In genomic region chr12:111673503-111673902, GRCh38 we compare ENCODE assay signal across 9 cellular contexts. TPM values are rescaled to one million over a fixed set of nuclear protein-coding genes. Genes with fewer than 3 reads are reported as not detected.
DNase-seq lines count a peak whose midpoint lies in the region; ATAC-seq, FAIRE-seq and TF ChIP-seq lines count a peak whose summit lies in the region.
"Had no signal": no experiment of that assay in that cellular context is flagged by ENCODE, and none has a peak within 500 bp of the region (broad histone marks: within the 10 kb centered on the region; RNA-seq: fewer than 3 reads in every experiment).

No MANE protein-coding gene starts in this region.

- no peak overlapping the region for H3K27ac ChIP-seq in DND-41 (ENCODE audit: low read length)
- H3K27ac ChIP-seq in KMS-11, result no peak overlapping the region
- H3K27ac ChIP-seq in brain microvascular endothelial cell, result no peak overlapping the region

- H3K27me3 ChIP-seq in DND-41 (ENCODE audit: insufficient read depth, low read length, poor library complexity) (no peaks in the 10 kb centered on the region), KMS-11 (ENCODE audit: insufficient read depth, low read depth) (no peaks in the 10 kb centered on the region), brain microvascular endothelial cell (replicated peaks) (no peaks in the 10 kb centered on the region)

- no peak for TF ChIP-seq POLR2A in GM12892 (IDR thresholded peaks at IDR 0.05; ENCODE audit: low read depth, low read length)

- H3K79me2 ChIP-seq in DND-41 (ENCODE audit: insufficient read depth, low read length) (peaks cover 3% of the 10 kb centered on the region; the same call in 1 of the 2 replicates), KMS-11 (ENCODE audit: insufficient read depth, low read depth) (no peaks in the 10 kb centered on the region)

- FAIRE-seq in GM12892 (lab: Jason Lieb, UNC), result no peak

- H3K9ac ChIP-seq in DND-41 (ENCODE audit: low read depth, low read length), result no peak overlapping the region
- H3K9ac ChIP-seq in KMS-11, result no peak overlapping the region

- peak; percentile 46 for TF ChIP-seq CTCF in DND-41 (IDR thresholded peaks at IDR 0.05; ENCODE audit: borderline replicate concordance, extremely low read depth, low read length, poor library complexity, severe bottlenecking)
- peak; percentile 38; the same call in 1 of the 2 replicates for TF ChIP-seq CTCF in KMS-11 (conservative IDR thresholded peaks at IDR 0.05; ENCODE audit: low read depth, low read length)
- TF ChIP-seq CTCF in brain microvascular endothelial cell (IDR thresholded peaks at IDR 0.05; ENCODE audit: low read depth, low read length, missing control alignments), result peak; percentile 68

- in situ Hi-C loops in brain microvascular endothelial cell (cut with HindIII; ENCODE audit: low pct_ligation_motif_present, low sequenced_read_pairs), result no loop called here

- peaks cover 82% of the 10 kb centered on the region for H3K36me3 ChIP-seq in DND-41 (ENCODE audit: insufficient read depth, low read length)
- no peaks in the 10 kb centered on the region for H3K36me3 ChIP-seq in KMS-11 (ENCODE audit: insufficient read depth)
- peaks cover 46% of the 10 kb centered on the region for H3K36me3 ChIP-seq in brain microvascular endothelial cell (replicated peaks)

- no peaks in the 10 kb centered on the region for H3K4me1 ChIP-seq in DND-41 (ENCODE audit: insufficient read depth, low read length)
- H3K4me1 ChIP-seq in KMS-11 (ENCODE audit: low read depth, poor library complexity, severe bottlenecking), result peaks cover 7% of the 10 kb centered on the region

- no peaks in the 10 kb centered on the region for H4K20me1 ChIP-seq in DND-41 (ENCODE audit: insufficient read depth, low read length)
- no peaks in the 10 kb centered on the region for H4K20me1 ChIP-seq in KMS-11 (ENCODE audit: insufficient read depth)

- no peak overlapping the region for H2AFZ ChIP-seq in DND-41 (ENCODE audit: low read depth, low read length)
- no peak overlapping the region for H2AFZ ChIP-seq in KMS-11 (ENCODE audit: low read depth)

- H3K4me2 ChIP-seq in DND-41 (ENCODE audit: insufficient read depth, low read length) (no peak overlapping the region), KMS-11 (no peak overlapping the region)

- no peak for ATAC-seq in DND-41 (ENCODE audit: insufficient read depth, low read depth)
- no peak for ATAC-seq in GM18867 (IDR thresholded peaks at IDR 0.05; ENCODE audit: unreplicated experiment)

- H3K9me3 ChIP-seq in DND-41 (ENCODE audit: insufficient read depth, low read length, severe bottlenecking), result no peaks in the 10 kb centered on the region

- H3K4me3 ChIP-seq in DND-41 (ENCODE audit: low read depth in 1 of 2, low read length in 2 of 2) (no peak overlapping the region), KMS-11 (IDR thresholded peaks at IDR 0.05; ENCODE audit: insufficient read depth, low read depth, low read length) (no peak overlapping the region), brain microvascular endothelial cell (ENCODE audit: low read depth, low read length) (no peak overlapping the region)

- DNase-seq in DND-41, result no peak
- peak; percentile 25 for DNase-seq in brain microvascular endothelial cell
- peak; percentile 60 to 67 for DNase-seq in lung microvascular endothelial cell (ENCODE audit: low read depth in 2 of 2)
- DNase-seq in activated T-cell treated with anti-CD3 and anti-CD28 coated beads, Interleukin-2, amount 50 U/mL, for 48 hours, result no peak
- no peak for DNase-seq in activated naive CD4-positive, alpha-beta T cell treated with Interleukin-2 at 50 U/mL for 16 hours
- no peak for DNase-seq in GM12892 (ENCODE audit: insufficient read length)
- DNase-seq: T-helper 1 cell had no signal

RNA-seq across cellular contexts. Expression of gene BRAP, which starts 12.3 kb away (rescaled TPM):
- total RNA-seq in lung microvascular endothelial cell, result 12.2 and 15.9 TPM in 2 replicates
- 12.0 TPM for polyA plus RNA-seq in GM12892 (2012; ENCODE audit: missing spikeins)

RNA-seq across cellular contexts. Expression of gene ACAD10, which starts 12.3 kb away (rescaled TPM):
- 8.3 and 10.9 TPM in 2 replicates for total RNA-seq in lung microvascular endothelial cell
- polyA plus RNA-seq in GM12892 (2012; ENCODE audit: missing spikeins), result 19.7 TPM

Comparison
In these comparisons a context has a peak if more than half of its experiments do, and no peak if none do; other contexts are left out.
1. DNase-seq: peak in brain microvascular endothelial cell (single experiment) and lung microvascular endothelial cell (2 of 2); none in DND-41 (single experiment), activated T-cell treated with anti-CD3 and anti-CD28 coated beads, Interleukin-2, amount 50 U/mL, for 48 hours (0 of 2), activated naive CD4-positive, alpha-beta T cell treated with Interleukin-2 at 50 U/mL for 16 hours (single experiment) and GM12892 (single experiment).
2. Peak in every context shown above with its lines, with median percentiles within 50 percentile points of each other: CTCF ChIP-seq.